In genomic region chr20:40667503-40667902, GRCh38 we compare ENCODE assay signal across 1 cellular context.
TF ChIP-seq lines count a peak whose summit lies in the region.

No MANE protein-coding gene starts in this region.

TF ChIP-seq in IMR-90, 13 proteins besides CTCF, POLR2A, EP300 and RAD21:
- TF ChIP-seq CEBPB (IDR thresholded peaks at IDR 0.05; ENCODE audit: low read depth, low read length) (no peak), RCOR1 (IDR thresholded peaks at IDR 0.05; ENCODE audit: insufficient replicate concordance, low read length) (no peak), MAFK (IDR thresholded peaks at IDR 0.05; ENCODE audit: low read depth, low read length) (no peak), CHD1 (IDR thresholded peaks at IDR 0.05; ENCODE audit: low read depth, low read length) (no peak), FOS (IDR thresholded peaks at IDR 0.05; ENCODE audit: low read depth, low read length) (no peak), NFE2L2 (IDR thresholded peaks at IDR 0.05; ENCODE audit: low read depth, low read length) (no peak), RFX5 (IDR thresholded peaks at IDR 0.05; ENCODE audit: low read depth, low read length) (no peak), ELK1 (IDR thresholded peaks at IDR 0.05; ENCODE audit: borderline replicate concordance, low read depth, low read length) (no peak), MXI1 (IDR thresholded peaks at IDR 0.05; ENCODE audit: borderline replicate concordance, low read depth, low read length) (no peak), BHLHE40 (IDR thresholded peaks at IDR 0.05; ENCODE audit: low read depth, low read length) (no peak), MAZ (IDR thresholded peaks at IDR 0.05; ENCODE audit: borderline replicate concordance, low read depth, low read length) (no peak), SMC3 (IDR thresholded peaks at IDR 0.05; ENCODE audit: low read depth, low read length) (no peak), USF2 (IDR thresholded peaks at IDR 0.05; ENCODE audit: low read depth, low read length) (no peak)
